In the genomic region with DNA sequence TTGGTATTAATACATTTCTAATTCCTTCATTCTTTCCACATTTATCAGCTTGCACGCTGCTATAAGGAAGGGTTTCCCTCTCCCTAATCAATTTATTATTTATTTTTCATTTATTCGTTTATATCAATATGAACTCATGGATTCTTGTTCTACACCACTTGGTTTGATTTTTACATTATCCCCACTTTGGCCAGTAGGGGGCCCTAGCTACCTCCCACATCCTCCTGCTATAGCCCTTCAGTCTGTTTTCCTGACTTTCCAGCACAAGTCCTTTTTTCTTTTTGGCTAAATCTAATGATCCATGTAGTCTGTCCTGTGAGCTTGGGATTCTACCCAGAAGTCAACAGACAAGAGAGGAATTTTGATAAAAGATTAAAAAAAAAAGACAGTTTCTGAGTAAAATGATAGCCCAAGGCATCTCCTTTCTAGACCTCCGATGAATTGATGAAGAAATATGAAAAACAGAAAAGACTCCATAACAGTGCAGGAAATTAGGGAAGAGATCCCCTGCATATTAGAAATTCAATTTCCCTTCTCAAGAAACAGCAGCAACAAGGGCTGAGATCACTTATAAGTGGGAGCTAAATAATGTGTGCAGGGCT, we compare ENCODE assay signal across 8 cellular contexts. TPM values are rescaled to one million over a fixed set of nuclear protein-coding genes. Genes with fewer than 3 reads are reported as not detected.
DNase-seq lines count a peak whose midpoint lies in the region; ATAC-seq and TF ChIP-seq lines count a peak whose summit lies in the region.

No MANE protein-coding gene starts in this region.

- H3K27ac ChIP-seq in breast epithelium: peak overlapping the region in 1 of 2 donors; percentile 92
- H3K27ac ChIP-seq in lower lobe of right lung: peak overlapping the region; percentile 7

- H3K4me1 ChIP-seq in breast epithelium: peaks cover 4 to 6% of the 10 kb centered on the region in 2 donors
- H3K4me1 ChIP-seq in lower lobe of right lung: peaks cover 25% of the 10 kb centered on the region

- POLR2A ChIA-PET in AG04449 (lab: Yijun Ruan, JAX): interaction anchor here (0.5 kb wide), 1 partner anchor 192 kb away, joined by 3 read pairs; no protein-coding TSS in a partner anchor

- H3K9me3 Mint-ChIP-seq in stimulated activated naive B cell treated with anti-CD40 and anti-IgM and Interleukin-4, amounts not matched to agents 10 μg/mL and 1 μg/mL and 100 μg/mL, for 72 hours: no peaks in the 10 kb centered on the region

- no peaks in the 10 kb centered on the region for H3K27me3 ChIP-seq in breast epithelium
- H3K27me3 ChIP-seq in lower lobe of right lung (ENCODE audit: low read depth): no peaks in the 10 kb centered on the region

- ATAC-seq in lower lobe of right lung: peak; percentile 60 to 61
- ATAC-seq in stimulated activated naive B cell treated with anti-CD40 and anti-IgM and Interleukin-4, amounts not matched to agents 10 μg/mL and 1 μg/mL and 100 μg/mL, for 72 hours (replicated peaks): no peak

- H3K4me1 Mint-ChIP-seq in stimulated activated naive B cell treated with anti-CD40 and anti-IgM and Interleukin-4, amounts not matched to agents 10 μg/mL and 1 μg/mL and 100 μg/mL, for 72 hours: peaks cover 14 to 17% of the 10 kb centered on the region in 2 donors

- H3K4me3 ChIP-seq in AG04449 (ENCODE audit: low read depth, low read length): no peak overlapping the region
- H3K4me3 ChIP-seq in NB4 (ENCODE audit: low read depth, low read length): no peak overlapping the region
- no peak overlapping the region for H3K4me3 ChIP-seq in breast epithelium
- H3K4me3 ChIP-seq in lower lobe of right lung: no peak overlapping the region

- intact Hi-C loops in breast epithelium (cut with DNase I; ENCODE audit: low total_unique reads) (loop anchor here (10.0 kb wide), 1 partner anchor 47 kb away; no protein-coding TSS in a partner anchor), lower lobe of right lung (cut with DNase I) (no loop called here)

- peak; percentile 69 for TF ChIP-seq CTCF in AG04449 (IDR thresholded peaks at IDR 0.05; ENCODE audit: insufficient read depth, low read length, missing control alignments)
- peak; percentile 67 for TF ChIP-seq CTCF in NB4 (IDR thresholded peaks at IDR 0.05; ENCODE audit: low read depth, low read length)
- TF ChIP-seq CTCF in breast epithelium (IDR thresholded peaks at IDR 0.05): peak; percentile 54 to 65 (median 56)
- TF ChIP-seq CTCF in lower lobe of right lung (IDR thresholded peaks at IDR 0.05): peak; percentile 75

- H3K36me3 Mint-ChIP-seq in stimulated activated naive B cell treated with anti-CD40 and anti-IgM and Interleukin-4, amounts not matched to agents 10 μg/mL and 1 μg/mL and 100 μg/mL, for 72 hours: no peaks in the 10 kb centered on the region

- CTCF ChIA-PET in AG04449 (lab: Yijun Ruan, JAX): interaction anchor here (0.7 to 5.8 kb wide), 40 partner anchors 10 to 638 kb away, joined by 3 to 106 read pairs (median 4); no protein-coding TSS in a partner anchor

- no peak overlapping the region for H3K27ac Mint-ChIP-seq in stimulated activated naive B cell treated with anti-CD40 and anti-IgM and Interleukin-4, amounts not matched to agents 10 μg/mL and 1 μg/mL and 100 μg/mL, for 72 hours

- no peaks in the 10 kb centered on the region for H3K27me3 Mint-ChIP-seq in stimulated activated naive B cell treated with anti-CD40 and anti-IgM and Interleukin-4, amounts not matched to agents 10 μg/mL and 1 μg/mL and 100 μg/mL, for 72 hours

- no peaks in the 10 kb centered on the region for H3K36me3 ChIP-seq in breast epithelium
- H3K36me3 ChIP-seq in lower lobe of right lung: no peaks in the 10 kb centered on the region

- TF ChIP-seq POLR2A in NB4 (IDR thresholded peaks at IDR 0.05; ENCODE audit: extremely low read depth, insufficient read length) (no peak), breast epithelium (IDR thresholded peaks at IDR 0.05) (no peak)

- H3K4me3 Mint-ChIP-seq in stimulated activated naive B cell treated with anti-CD40 and anti-IgM and Interleukin-4, amounts not matched to agents 10 μg/mL and 1 μg/mL and 100 μg/mL, for 72 hours: no peak overlapping the region

- DNase-seq in AG04449 (ENCODE audit: low read depth, low spot score) (no peak), DMS114 treated with DMSO at 0.1 percent for 48 hours (lab: John Stamatoyannopoulos, UW; ENCODE audit: unreplicated experiment) (peak; percentile 25), NB4 (ENCODE audit: low read depth) (peak; percentile 50), breast epithelium (ENCODE audit: low spot score in 2 of 2) (no peak), lower lobe of right lung (no peak), GOT3 (lab: John Stamatoyannopoulos, UW) (no peak), ecto neural progenitor cell (ENCODE audit: low spot score) (no peak)
- DNase-seq in stimulated activated naive B cell treated with anti-CD40 and anti-IgM and Interleukin-4, amounts not matched to agents 10 μg/mL and 1 μg/mL and 100 μg/mL, for 72 hours: no peak

- H3K9me3 ChIP-seq in breast epithelium (no peaks in the 10 kb centered on the region), lower lobe of right lung (no peaks in the 10 kb centered on the region)

RNA-seq across cellular contexts. Expression of a gene that starts 47.7 kb away (rescaled TPM):
- total RNA-seq in breast epithelium (not detected), lower lobe of right lung (not detected)

Comparison
In these comparisons a context has a peak if more than half of its experiments do, and no peak if none do; other contexts are left out.
1. DNase-seq: peak in DMS114 treated with DMSO at 0.1 percent for 48 hours (single experiment) and NB4 (single experiment); none in AG04449 (single experiment), breast epithelium (0 of 2), lower lobe of right lung (single experiment), GOT3 (single experiment), ecto neural progenitor cell (single experiment) and stimulated activated naive B cell treated with anti-CD40 and anti-IgM and Interleukin-4, amounts not matched to agents 10 μg/mL and 1 μg/mL and 100 μg/mL, for 72 hours (single experiment).
2. ATAC-seq: peak in lower lobe of right lung (2 of 2); none in stimulated activated naive B cell treated with anti-CD40 and anti-IgM and Interleukin-4, amounts not matched to agents 10 μg/mL and 1 μg/mL and 100 μg/mL, for 72 hours (0 of 2).
3. Peak in every context shown above with its lines, with median percentiles within 50 percentile points of each other: CTCF ChIP-seq.